ENCODE assay signal across 1 cellular context in genomic region chr4:16169491-16169890, GRCh38.
TF ChIP-seq lines count a peak whose summit lies in the region.

No MANE protein-coding gene starts in this region.

TF ChIP-seq in H1, 55 proteins besides CTCF, POLR2A, EP300 and RAD21:
- TF ChIP-seq MAX (IDR thresholded peaks at IDR 0.05) (0 out of 2 replicates have a peak, but pooled peaks have one; percentile 14), TAF7 (optimal IDR thresholded peaks at IDR 0.05; ENCODE audit: borderline replicate concordance, low read depth, low read length) (no peak)
